Comparison of ENCODE assay signal across 27 cellular contexts in the genomic region with DNA sequence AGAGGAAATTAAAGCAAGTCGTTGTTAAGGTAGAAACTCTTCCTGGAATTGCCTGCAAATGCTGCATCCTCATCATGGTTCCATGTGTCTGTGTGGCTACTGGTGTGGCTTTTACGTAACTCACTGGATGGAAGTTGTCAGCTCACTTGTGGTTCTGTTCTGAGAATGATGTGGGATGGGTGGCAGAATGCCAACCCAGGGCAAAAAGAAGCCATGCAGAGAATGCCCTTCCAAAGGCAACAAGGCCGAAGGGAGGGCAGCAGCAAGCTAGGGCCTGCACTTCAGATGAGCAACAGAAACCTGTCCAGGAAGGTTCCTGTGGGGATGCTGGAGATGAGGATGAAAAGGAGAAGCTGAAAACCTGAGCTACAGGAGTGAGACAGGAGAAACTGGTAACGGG. TPM values are rescaled to one million over a fixed set of nuclear protein-coding genes. Genes with fewer than 3 reads are reported as not detected.
DNase-seq lines count a peak whose midpoint lies in the region; TF ChIP-seq lines count a peak whose summit lies in the region.
"Had no signal": no experiment of that assay in that cellular context is flagged by ENCODE, and none has a peak within 500 bp of the region (broad histone marks: within the 10 kb centered on the region; RNA-seq: fewer than 3 reads in every experiment).

No MANE protein-coding gene starts in this region.

- intact Hi-C loops in CD14-positive monocyte (cut with micrococcal nuclease) (loop anchor here (5.0 to 10.0 kb wide), 2 partner anchors 111 to 543 kb away; no protein-coding TSS in a partner anchor), prostate gland (cut with DNase I) (loop anchor here (5.0 kb wide), 2 partner anchors 58 to 473 kb away; no protein-coding TSS in a partner anchor)

- H3K4me3 Mint-ChIP-seq in CD14-positive monocyte, result no peak overlapping the region
- no peak overlapping the region for H3K4me3 Mint-ChIP-seq in endothelial cell (ENCODE audit: unreplicated experiment)
- H3K4me3 Mint-ChIP-seq: activated CD8-positive, alpha-beta T cell treated with anti-CD3 and anti-CD28 coated beads, Interleukin-2, amount 10 ng/mL, durations not matched to agents 7 days and 5 days; activated naive CD4-positive, alpha-beta T cell treated with anti-CD3 and anti-CD28 coated beads for 36 hours; CD4-positive, CD25-positive, alpha-beta regulatory T cell; GM23338; naive thymus-derived CD8-positive, alpha-beta T cell had no signal

- 47% methylated on average over 4 of the region's 4 CpGs for WGBS in prostate gland

- TF ChIP-seq CTCF in CD14-positive monocyte (IDR thresholded peaks at IDR 0.05), result no peak
- TF ChIP-seq CTCF in prostate gland (IDR thresholded peaks at IDR 0.05), result no peak
- TF ChIP-seq CTCF in endothelial cell (IDR thresholded peaks at IDR 0.05; ENCODE audit: unreplicated experiment), result no peak

- H3K27ac Mint-ChIP-seq in CD14-positive monocyte (peak overlapping the region in 5 of 7 donors; percentile 0 to 75 (median 56)), endothelial cell (ENCODE audit: unreplicated experiment) (no peak overlapping the region)
- H3K27ac Mint-ChIP-seq: activated CD8-positive, alpha-beta T cell treated with anti-CD3 and anti-CD28 coated beads, Interleukin-2, amount 10 ng/mL, durations not matched to agents 7 days and 5 days; activated naive CD4-positive, alpha-beta T cell treated with anti-CD3 and anti-CD28 coated beads for 36 hours; CD4-positive, CD25-positive, alpha-beta regulatory T cell; GM23338 had no signal

- H3K9me3 Mint-ChIP-seq in CD14-positive monocyte, result peaks cover 4 to 9% (median 6%) of the 10 kb centered on the region in 7 donors
- H3K9me3 Mint-ChIP-seq in endothelial cell (ENCODE audit: unreplicated experiment), result no peaks in the 10 kb centered on the region
- H3K9me3 Mint-ChIP-seq: activated naive CD4-positive, alpha-beta T cell treated with anti-CD3 and anti-CD28 coated beads for 36 hours; GM23338 had no signal

- H3K27me3 Mint-ChIP-seq in CD14-positive monocyte (ENCODE audit: low read depth in 3 of 3), result peaks cover 0 to 4% (median 2%) of the 10 kb centered on the region in 3 donors
- peaks cover 5% of the 10 kb centered on the region for H3K27me3 Mint-ChIP-seq in endothelial cell (ENCODE audit: unreplicated experiment)

- peaks cover 8% of the 10 kb centered on the region for H3K4me1 ChIP-seq in prostate gland (replicated peaks)

- H3K4me3 ChIP-seq in prostate gland, result no peak overlapping the region
- H3K4me3 ChIP-seq: body of pancreas, GM23338, stomach, transverse colon had no signal

- DNase-seq in CD14-positive monocyte (ENCODE audit: low spot score) (no peak), MV-4-11 (lab: John Stamatoyannopoulos, UW) (peak; percentile 66), prostate gland (ENCODE audit: low spot score) (no peak), HPDE6-E6E7 (ENCODE audit: extremely low spot score) (no peak), KG1 (lab: John Stamatoyannopoulos, UW) (no peak), endothelial cell (ENCODE audit: low spot score) (no peak)
- DNase-seq: activated CD4-positive, alpha-beta T cell treated with anti-CD3 and anti-CD28 coated beads for 4 hours; activated CD8-positive, alpha-beta T cell treated with anti-CD3 and anti-CD28 coated beads, Interleukin-2, amount 10 ng/mL, durations not matched to agents 7 days and 5 days; activated naive CD4-positive, alpha-beta T cell treated with anti-CD3 and anti-CD28 coated beads for 36 hours; body of pancreas; Calu3; CD4-positive, CD25-positive, alpha-beta regulatory T cell; effector memory CD4-positive, alpha-beta T cell; islet precursor cell; left ventricle myocardium superior; naive thymus-derived CD8-positive, alpha-beta T cell; NCI-H1105 treated with DMSO at 0.1 percent for 48 hours; NCI-H2029; NCI-H526 treated with DMSO at 0.1 percent for 48 hours; SIG-M5; stimulated activated CD4-positive, alpha-beta T cell treated with anti-CD3 and anti-CD28 coated beads, Interleukin-12 subunit alpha, Interleukin-12 subunit beta, amount 100 ng/mL, for 4 hours; stimulated activated CD4-positive, alpha-beta T cell treated with anti-CD3 and anti-CD28 coated beads, Interleukin-2, amount 100 ng/mL, for 48 hours; stomach; SW 1271; transverse colon had no signal

- no peaks in the 10 kb centered on the region for H3K27me3 ChIP-seq in prostate gland (replicated peaks; ENCODE audit: insufficient read depth)
- H3K27me3 ChIP-seq: body of pancreas, stomach, transverse colon had no signal

- TF ChIP-seq POLR2A in prostate gland (IDR thresholded peaks at IDR 0.05), result no peak

- H3K27ac ChIP-seq in cingulate gyrus (ENCODE audit: low read depth, low read length), result peak overlapping the region; percentile 14
- H3K27ac ChIP-seq in prostate gland, result peak overlapping the region; percentile 3 to 54
- H3K27ac ChIP-seq: body of pancreas had no signal

- no peaks in the 10 kb centered on the region for H3K36me3 ChIP-seq in prostate gland
- H3K36me3 ChIP-seq: stomach, transverse colon had no signal

- H3K4me1 Mint-ChIP-seq in CD14-positive monocyte (peaks cover 57% of the 10 kb centered on the region), endothelial cell (ENCODE audit: unreplicated experiment) (peaks cover 9% of the 10 kb centered on the region)
- H3K4me1 Mint-ChIP-seq: GM23338 had no signal

- no peaks in the 10 kb centered on the region for H3K9me3 ChIP-seq in prostate gland
- H3K9me3 ChIP-seq: body of pancreas, stomach, transverse colon had no signal

- peaks cover 3 to 4% of the 10 kb centered on the region in 2 donors for H3K36me3 Mint-ChIP-seq in CD14-positive monocyte
- no peaks in the 10 kb centered on the region for H3K36me3 Mint-ChIP-seq in endothelial cell (ENCODE audit: low read depth, unreplicated experiment)
- H3K36me3 Mint-ChIP-seq: CD4-positive, CD25-positive, alpha-beta regulatory T cell; naive thymus-derived CD8-positive, alpha-beta T cell had no signal

RNA-seq across cellular contexts. Expression of a gene that starts 10.4 kb away (rescaled TPM):
- polyA plus RNA-seq in CD14-positive monocyte, result 10 to 100 TPM; 15.9 to 17.5 TPM
- total RNA-seq in prostate gland (10 to 100 TPM; 23.2 to 47.5 TPM), endothelial cell (ENCODE audit: unreplicated experiment) (33.6 TPM)
